ENCODE assay signal across 22 cellular contexts in genomic region chr14:22243971-22244581, GRCh38.
"Had no signal": no experiment of that assay in that cellular context is flagged by ENCODE, and none has a peak within 500 bp of the region (broad histone marks: within the 10 kb centered on the region; RNA-seq: fewer than 3 reads in every experiment).

No MANE protein-coding gene starts in this region.

- H3K4me1 ChIP-seq: colonic mucosa, esophagus squamous epithelium, lower lobe of right lung, neural progenitor cell, prostate gland, right atrium auricular region, sigmoid colon, stomach, thyroid gland, vagina had no signal

- H3K4me3 ChIP-seq: colonic mucosa, esophagus squamous epithelium, lower lobe of right lung, mucosa of descending colon, neural progenitor cell, prostate gland, right atrium auricular region, sigmoid colon, stomach, thyroid gland, vagina had no signal

- H3K9ac ChIP-seq: neural progenitor cell had no signal

- H3K27ac ChIP-seq: colonic mucosa, esophagus squamous epithelium, lower lobe of right lung, neural progenitor cell, prostate gland, right atrium auricular region, sigmoid colon, stomach, thyroid gland, vagina had no signal

- H3K9me3 ChIP-seq: colonic mucosa, esophagus squamous epithelium, lower lobe of right lung, mucosa of descending colon, prostate gland, right atrium auricular region, sigmoid colon, stomach, thyroid gland, vagina had no signal

- DNase-seq: colonic mucosa; effector memory CD4-positive, alpha-beta T cell; erythroblast; esophagus squamous epithelium; head of caudate nucleus; left ventricle myocardium superior; lower lobe of right lung; mucosa of descending colon; naive B cell; nucleus accumbens; sigmoid colon; stimulated activated CD4-positive, alpha-beta T cell treated with anti-CD3 and anti-CD28 coated beads, Interleukin-2, amount 100 ng/mL, for 24 hours; stimulated activated CD4-positive, alpha-beta T cell treated with anti-CD3 and anti-CD28 coated beads, Interleukin-4, amount 100 ng/mL, for 24 hours; stimulated activated naive CD4-positive, alpha-beta T cell treated with Interleukin-2 at 50 U/mL for 16 hours; stomach; thyroid gland; trophoblast cell had no signal

- H3K4me2 ChIP-seq: neural progenitor cell had no signal

- H3K36me3 ChIP-seq: colonic mucosa, esophagus squamous epithelium, lower lobe of right lung, neural progenitor cell, prostate gland, right atrium auricular region, sigmoid colon, stomach, thyroid gland, vagina had no signal

- ATAC-seq: left ventricle myocardium superior; mucosa of descending colon; stimulated activated effector memory CD8-positive, alpha-beta T cell treated with anti-CD3 and anti-CD28 coated beads, Interleukin-12 subunit alpha, Interleukin-12 subunit beta, amount 100 ng/mL, for 72 hours had no signal

- H2AFZ ChIP-seq: neural progenitor cell had no signal

- H3K27me3 ChIP-seq: colonic mucosa, esophagus squamous epithelium, neural progenitor cell, right atrium auricular region, sigmoid colon, stomach, thyroid gland, vagina had no signal
